Comparison of ENCODE assay signal across 9 cellular contexts in genomic region chr2:233079473-233079877, GRCh38. TPM values are rescaled to one million over a fixed set of nuclear protein-coding genes. Genes with fewer than 3 reads are reported as not detected.
DNase-seq lines count a peak whose midpoint lies in the region; ATAC-seq and TF ChIP-seq lines count a peak whose summit lies in the region.
"Had no signal": no experiment of that assay in that cellular context is flagged by ENCODE, and none has a peak within 500 bp of the region (broad histone marks: within the 10 kb centered on the region; RNA-seq: fewer than 3 reads in every experiment).

No MANE protein-coding gene starts in this region.

- peak overlapping the region; percentile 32 to 56 for H3K4me3 ChIP-seq in neutrophil (ENCODE audit: low read depth in 1 of 2, low read length in 1 of 2)

- H3K36me3 Mint-ChIP-seq in activated CD4-positive, alpha-beta memory T cell treated with anti-CD3 and anti-CD28 coated beads, Interleukin-2, amount 10 ng/mL, durations not matched to agents 7 days and 5 days (ENCODE audit: low read depth), result peaks cover 61% of the 10 kb centered on the region

- H3K9me3 Mint-ChIP-seq in activated CD4-positive, alpha-beta memory T cell treated with anti-CD3 and anti-CD28 coated beads, Interleukin-2, amount 10 ng/mL, durations not matched to agents 7 days and 5 days, result no peaks in the 10 kb centered on the region

- no peaks in the 10 kb centered on the region for H3K27me3 ChIP-seq in neutrophil

- no peaks in the 10 kb centered on the region for H3K9me3 ChIP-seq in neutrophil

- POLR2A ChIA-PET in activated CD4-positive, alpha-beta memory T cell treated with anti-CD3 and anti-CD28 coated beads, Interleukin-2, amount 10 ng/mL, durations not matched to agents 7 days and 5 days (lab: Charles Lee), result interaction anchor here (1.2 to 15.5 kb wide), 6 partner anchors 16 to 189 kb away, joined by 3 to 335 read pairs (median 8); partner anchors contain the start of gene INPP5D

- peak overlapping the region; percentile 97 for H3K27ac Mint-ChIP-seq in activated CD4-positive, alpha-beta memory T cell treated with anti-CD3 and anti-CD28 coated beads, Interleukin-2, amount 10 ng/mL, durations not matched to agents 7 days and 5 days

- H3K4me1 Mint-ChIP-seq in activated CD4-positive, alpha-beta memory T cell treated with anti-CD3 and anti-CD28 coated beads, Interleukin-2, amount 10 ng/mL, durations not matched to agents 7 days and 5 days, result peaks cover 68% of the 10 kb centered on the region

- no peaks in the 10 kb centered on the region for H3K27me3 Mint-ChIP-seq in activated CD4-positive, alpha-beta memory T cell treated with anti-CD3 and anti-CD28 coated beads, Interleukin-2, amount 10 ng/mL, durations not matched to agents 7 days and 5 days

- peak overlapping the region; percentile 63 for H3K4me3 Mint-ChIP-seq in activated CD4-positive, alpha-beta memory T cell treated with anti-CD3 and anti-CD28 coated beads, Interleukin-2, amount 10 ng/mL, durations not matched to agents 7 days and 5 days

- peak; percentile 62 for DNase-seq in activated CD4-positive, alpha-beta memory T cell treated with anti-CD3 and anti-CD28 coated beads, Interleukin-2, amount 10 ng/mL, durations not matched to agents 7 days and 5 days
- DNase-seq in Right ventricle myocardium superior (no peak), NCI-H1436 treated with DMSO at 0.1 percent for 48 hours (lab: John Stamatoyannopoulos, UW) (no peak)

- TF ChIP-seq CTCF in neutrophil (IDR thresholded peaks at IDR 0.05), result no peak

- intact Hi-C loops in Right ventricle myocardium superior (cut with DNase I), result no loop called here

- peaks cover 100% of the 10 kb centered on the region in 2 experiments for H3K4me1 ChIP-seq in neutrophil (ENCODE audit: control insufficient read depth in 1 of 2, insufficient read depth in 1 of 2, low read depth in 1 of 2, low read length in 1 of 2)

- peak overlapping the region; percentile 98 for H3K27ac ChIP-seq in neutrophil

- H3K36me3 ChIP-seq in neutrophil, result peaks cover 18% of the 10 kb centered on the region

- CTCF ChIA-PET in activated CD4-positive, alpha-beta memory T cell treated with anti-CD3 and anti-CD28 coated beads, Interleukin-2, amount 10 ng/mL, durations not matched to agents 7 days and 5 days (lab: Charles Lee), result interaction anchor here (0.6 to 1.7 kb wide), 5 partner anchors 11 to 342 kb away, joined by 3 to 7 read pairs (median 3); partner anchors contain the start of gene INPP5D

- ATAC-seq in GM19035 (IDR thresholded peaks at IDR 0.05; ENCODE audit: unreplicated experiment) (peak; percentile 40), HG02973 (IDR thresholded peaks at IDR 0.05; ENCODE audit: unreplicated experiment) (peak; percentile 28), Right ventricle myocardium superior (ENCODE audit: poor library complexity) (no peak), GM19455 (IDR thresholded peaks at IDR 0.05; ENCODE audit: unreplicated experiment) (no peak), HG02870 (IDR thresholded peaks at IDR 0.05; ENCODE audit: unreplicated experiment) (no peak)

RNA-seq across cellular contexts. Expression of gene INPP5D, which starts 19.3 kb away (rescaled TPM):
- total RNA-seq in activated CD4-positive, alpha-beta memory T cell treated with anti-CD3 and anti-CD28 coated beads, Interleukin-2, amount 10 ng/mL, durations not matched to agents 7 days and 5 days, result 100 to 1,000 TPM; 157 to 163 TPM
- total RNA-seq in Right ventricle myocardium superior, result 4.6 TPM

RNA-seq across cellular contexts. Expression of gene NEU2, which starts 47.0 kb away (rescaled TPM):
- total RNA-seq in activated CD4-positive, alpha-beta memory T cell treated with anti-CD3 and anti-CD28 coated beads, Interleukin-2, amount 10 ng/mL, durations not matched to agents 7 days and 5 days, result not detected
- total RNA-seq in Right ventricle myocardium superior, result not detected
- total RNA-seq: T-helper 1 cell treated with Interleukin-12 subunit alpha and Interleukin-12 subunit beta and Interleukin-4 antibody, amounts not matched to agents 30 ng/mL and 1 ng/mL, for 36 hours had no signal

Comparison
In these comparisons a context has a peak if more than half of its experiments do, and no peak if none do; other contexts are left out.
1. ATAC-seq: peak in GM19035 (single experiment) and HG02973 (single experiment); none in Right ventricle myocardium superior (single experiment), GM19455 (single experiment) and HG02870 (single experiment).
2. RNA of gene INPP5D, which starts 19.3 kb away (total RNA-seq): 157 to 163 TPM in activated CD4-positive, alpha-beta memory T cell treated with anti-CD3 and anti-CD28 coated beads, Interleukin-2, amount 10 ng/mL, durations not matched to agents 7 days and 5 days; 4.6 TPM in Right ventricle myocardium superior (single experiment); every median in the first group is over 10 times any median in the second.